Comparison of ENCODE assay signal across 9 cellular contexts in the genomic region with DNA sequence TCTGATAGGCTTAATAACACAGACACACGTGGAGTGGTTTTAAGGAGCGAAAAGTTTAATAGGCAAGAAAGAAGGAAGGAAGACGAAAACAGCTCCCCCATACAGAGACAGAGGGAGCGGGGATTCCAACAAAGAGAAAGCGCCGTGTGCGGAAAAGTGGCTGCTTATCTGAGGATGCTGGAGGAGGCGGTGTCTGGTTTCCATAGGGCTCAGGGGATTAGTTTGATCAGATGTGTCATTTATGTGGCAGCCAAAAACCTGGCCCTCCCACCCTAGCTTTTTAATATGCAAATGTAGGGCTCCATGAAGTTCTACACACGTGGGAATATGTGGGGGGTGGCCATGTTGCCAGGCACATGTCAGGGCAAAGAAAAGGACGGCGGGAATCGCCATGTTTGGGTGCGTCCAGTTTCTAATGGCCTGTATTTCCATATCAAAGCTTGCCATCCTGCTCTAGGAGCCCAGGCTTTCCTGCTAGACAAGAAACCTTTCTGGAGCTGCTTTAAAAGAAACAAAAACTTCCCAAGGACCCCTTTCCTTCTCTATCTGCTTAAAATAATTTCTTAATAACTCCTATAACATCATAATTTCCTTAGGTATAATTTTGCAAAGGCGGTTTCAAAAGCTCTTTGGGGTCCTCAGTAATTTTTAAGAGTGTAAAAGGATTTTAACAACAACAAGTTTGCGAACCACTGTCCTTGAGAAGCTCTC. TPM values are rescaled to one million over a fixed set of nuclear protein-coding genes. Genes with fewer than 3 reads are reported as not detected.
DNase-seq lines count a peak whose midpoint lies in the region; ATAC-seq and TF ChIP-seq lines count a peak whose summit lies in the region.
"Had no signal": no experiment of that assay in that cellular context is flagged by ENCODE, and none has a peak within 500 bp of the region (broad histone marks: within the 10 kb centered on the region; RNA-seq: fewer than 3 reads in every experiment).

No MANE protein-coding gene starts in this region.

- H3K9me3 Mint-ChIP-seq in activated naive CD8-positive, alpha-beta T cell (ENCODE audit: low read depth), result no peaks in the 10 kb centered on the region

- ATAC-seq in GM21526 (IDR thresholded peaks at IDR 0.05; ENCODE audit: low FRiP score, unreplicated experiment) (no peak), HG03439 (IDR thresholded peaks at IDR 0.05; ENCODE audit: unreplicated experiment) (no peak)

- no peaks in the 10 kb centered on the region for H3K27me3 ChIP-seq in left ventricle myocardium inferior (ENCODE audit: low read depth)
- H3K27me3 ChIP-seq: brain microvascular endothelial cell had no signal

- peak overlapping the region; percentile 87 for H3K27ac ChIP-seq in left ventricle myocardium inferior (replicated peaks)
- H3K27ac ChIP-seq in mesodermal cell (ENCODE audit: low read depth, low read length, severe bottlenecking), result peak overlapping the region; percentile 77

- H3K4me1 Mint-ChIP-seq in activated naive CD8-positive, alpha-beta T cell (ENCODE audit: low read depth), result peaks cover 21% of the 10 kb centered on the region

- H3K27ac Mint-ChIP-seq in activated naive CD8-positive, alpha-beta T cell, result peak overlapping the region; percentile 41

- no peaks in the 10 kb centered on the region for H3K36me3 ChIP-seq in left ventricle myocardium inferior
- H3K36me3 ChIP-seq in mesodermal cell (ENCODE audit: control insufficient read depth, insufficient read depth, low read length), result peaks cover 3% of the 10 kb centered on the region
- H3K36me3 ChIP-seq: brain microvascular endothelial cell had no signal

- H3K9me3 ChIP-seq in left ventricle myocardium inferior (replicated peaks) (no peaks in the 10 kb centered on the region), mesodermal cell (ENCODE audit: control insufficient read depth, low read length) (no peaks in the 10 kb centered on the region)

- H3K4me3 ChIP-seq in left ventricle myocardium inferior (peak overlapping the region; percentile 82), mesodermal cell (ENCODE audit: extremely low read depth, insufficient read depth, low read length, poor library complexity, severe bottlenecking) (peak overlapping the region; percentile 80)

- intact Hi-C loops in left ventricle myocardium inferior (cut with micrococcal nuclease), result no loop called here
- intact Hi-C loops in cardiac septum (cut with DNase I), result no loop called here

- H3K4me3 Mint-ChIP-seq in activated naive CD8-positive, alpha-beta T cell, result peak overlapping the region; percentile 92

- H3K36me3 Mint-ChIP-seq in activated naive CD8-positive, alpha-beta T cell, result peaks cover 2% of the 10 kb centered on the region

- H3K4me1 ChIP-seq in left ventricle myocardium inferior (peaks cover 24% of the 10 kb centered on the region), mesodermal cell (ENCODE audit: control insufficient read depth, insufficient read depth, low read length, poor library complexity, severe bottlenecking) (peaks cover 4% of the 10 kb centered on the region)

- DNase-seq in left ventricle myocardium inferior, result no peak
- DNase-seq in cardiac septum (ENCODE audit: low spot score), result no peak
- DNase-seq in DMS114 treated with DMSO at 0.1 percent for 48 hours (lab: John Stamatoyannopoulos, UW; ENCODE audit: unreplicated experiment), result no peak
- no peak for DNase-seq in NOMO-1 treated with DMSO at 0.1 percent for 48 hours (lab: John Stamatoyannopoulos, UW; ENCODE audit: unreplicated experiment)

- TF ChIP-seq CTCF in left ventricle myocardium inferior (IDR thresholded peaks at IDR 0.05; ENCODE audit: borderline replicate concordance), result no peak

- no peaks in the 10 kb centered on the region for H3K27me3 Mint-ChIP-seq in activated naive CD8-positive, alpha-beta T cell

- 35 to 46% methylated on average over 8 of the region's 15 CpGs for WGBS in mesodermal cell (ENCODE audit: insufficient coverage in 2 of 2), 2 experiments

RNA-seq across cellular contexts. Expression of gene ZNF589, which starts 0.7 kb away (rescaled TPM):
- total RNA-seq in left ventricle myocardium inferior (6.6 TPM), cardiac septum (3.4 TPM)
- 10.7 TPM for polyA plus RNA-seq in mesodermal cell (2013, experiment 1 of 2)
- 12.0 TPM for polyA plus RNA-seq in mesodermal cell (2013, experiment 2 of 2)

RNA-seq across cellular contexts. Expression of gene CAMP, which starts 16.9 kb away (rescaled TPM):
- not detected for total RNA-seq in left ventricle myocardium inferior
- total RNA-seq in cardiac septum, result 0.67 TPM
- polyA plus RNA-seq in mesodermal cell (2013, experiment 1 of 2), result not detected
- polyA plus RNA-seq in mesodermal cell (2013, experiment 2 of 2), result not detected

RNA-seq across cellular contexts. Expression of gene CDC25A, which starts 51.9 kb away (rescaled TPM):
- total RNA-seq in left ventricle myocardium inferior, result 0.52 TPM
- total RNA-seq in cardiac septum, result 0.32 TPM
- 12.9 TPM for polyA plus RNA-seq in mesodermal cell (2013, experiment 1 of 2)
- polyA plus RNA-seq in mesodermal cell (2013, experiment 2 of 2), result 11.7 TPM
